6 cellular contexts compared by ENCODE assay signal in genomic region chr9:137286980-137287383, GRCh38. TPM values are rescaled to one million over a fixed set of nuclear protein-coding genes. Genes with fewer than 3 reads are reported as not detected.
DNase-seq lines count a peak whose midpoint lies in the region; ATAC-seq, FAIRE-seq and TF ChIP-seq lines count a peak whose summit lies in the region.

No MANE protein-coding gene starts in this region.

- no peak overlapping the region for H3K27ac Mint-ChIP-seq in T-helper 17 cell

- H3K36me3 ChIP-seq in HAP-1 (replicated peaks) = no peaks in the 10 kb centered on the region

- in situ Hi-C loops in HAP-1 (cut with MboI; ENCODE audit: low sequenced_read_pairs) = no loop called here

- H3K4me2 ChIP-seq in A549 = no peak overlapping the region

- no peak for TF ChIP-seq POLR2A in A549 (IDR thresholded peaks at IDR 0.05; ENCODE audit: low read length)

- no peak for TF ChIP-seq EP300 in A549 (IDR thresholded peaks at IDR 0.05)

- H3K4me1 ChIP-seq in A549 (peaks cover 7% of the 10 kb centered on the region; the same call in 1 of the 3 replicates), HAP-1 (no peaks in the 10 kb centered on the region)

- DNase-seq in A549 (ENCODE audit: low read depth in 1 of 2, low spot score in 1 of 2) = peak; percentile 88 to 94
- DNase-seq in HAP-1 (ENCODE audit: low spot score in 2 of 2) = peak; percentile 63 to 75
- DNase-seq in T-helper 17 cell = no peak
- DNase-seq in kidney tubule cell (ENCODE audit: low spot score) = peak; percentile 76
- DNase-seq in cerebellar nuclear complex (lab: John Stamatoyannopoulos, UW) = no peak

- WGBS in A549 (ENCODE audit: missing lambda C conversion rate) = 51% methylated on average over 14 of the region's 14 CpGs

- peaks cover 2% of the 10 kb centered on the region for H3K36me3 Mint-ChIP-seq in T-helper 17 cell (ENCODE audit: low read depth)

- ATAC-seq in A549 (peak; percentile 99 to 100), T-helper 17 cell (peak; percentile 48), HG03469 (IDR thresholded peaks at IDR 0.05; ENCODE audit: unreplicated experiment) (no peak)

- H3K4me1 Mint-ChIP-seq in T-helper 17 cell = peaks cover 4% of the 10 kb centered on the region

- H3K27me3 Mint-ChIP-seq in T-helper 17 cell = peaks cover 8% of the 10 kb centered on the region

- TF ChIP-seq CTCF in A549 (IDR thresholded peaks at IDR 0.05) = peak; percentile 54

- H3K4me3 Mint-ChIP-seq in T-helper 17 cell = no peak overlapping the region

- POLR2A ChIA-PET in A549 (lab: Yijun Ruan, JAX) = interaction anchor here (0.6 to 1.2 kb wide), 2 partner anchors 15 to 151 kb away, joined by 3 read pairs; partner anchors contain the start of gene NRARP

- no peaks in the 10 kb centered on the region for H3K27me3 ChIP-seq in HAP-1 (ENCODE audit: low read depth)

- CTCF ChIA-PET in A549 (lab: Yijun Ruan, JAX) = interaction anchor here (0.6 to 2.3 kb wide), 33 partner anchors 8 to 274 kb away, joined by 3 to 18 read pairs (median 4); partner anchors contain the start of genes EXD3, NRARP, STPG3 and TOR4A

- no peak for FAIRE-seq in A549 (lab: Jason Lieb, UNC)

- H3K27ac ChIP-seq in A549 = no peak overlapping the region

- H3K9me3 ChIP-seq in A549 = no peaks in the 10 kb centered on the region
- no peaks in the 10 kb centered on the region for H3K9me3 ChIP-seq in HAP-1
- H3K9me3 ChIP-seq in T-helper 17 cell (ENCODE audit: control insufficient read depth, low read length, poor library complexity, severe bottlenecking) = no peaks in the 10 kb centered on the region

- peak; percentile 59 to 86 for TF ChIP-seq RAD21 in A549 (conservative IDR thresholded peaks at IDR 0.05 in 1 of 2, IDR thresholded peaks at IDR 0.05 in 1 of 2)

- H3K4me3 ChIP-seq in A549 (no peak overlapping the region), HAP-1 (no peak overlapping the region)

TF ChIP-seq in A549, 52 proteins besides CTCF, POLR2A, EP300 and RAD21:
- TF ChIP-seq CHD4 (IDR thresholded peaks at IDR 0.05; ENCODE audit: borderline replicate concordance) = no peak
- no peak for TF ChIP-seq KDM1A (IDR thresholded peaks at IDR 0.05; ENCODE audit: low read depth)
- TF ChIP-seq MAZ (IDR thresholded peaks at IDR 0.05; ENCODE audit: borderline replicate concordance, low read depth, low read length) = no peak
- peak; percentile 52 for TF ChIP-seq USF2 (IDR thresholded peaks at IDR 0.05)
- TF ChIP-seq SMC3 (IDR thresholded peaks at IDR 0.05) = peak; percentile 29; the same call in 2 of the 3 replicates
- peak; percentile 23; the same call in 1 of the 2 replicates for TF ChIP-seq MYC (IDR thresholded peaks at IDR 0.05; ENCODE audit: borderline replicate concordance, low read length)
- peak; percentile 89 for TF ChIP-seq MAX (IDR thresholded peaks at IDR 0.05)
- TF ChIP-seq E2F6 (IDR thresholded peaks at IDR 0.05; ENCODE audit: borderline replicate concordance, low read depth) = peak; percentile 70; the same call in 1 of the 2 replicates
- TF ChIP-seq MAFK (IDR thresholded peaks at IDR 0.05; ENCODE audit: partially characterized antibody) = peak; percentile 50
TF ChIP-seq in A549: peak in this region for 6.

RNA-seq across cellular contexts. Expression of gene TOR4A, which starts 9.5 kb away (rescaled TPM):
- 8.7 and 9.8 TPM in 2 replicates for polyA plus RNA-seq in A549 (2011; rRNA removed)
- polyA plus RNA-seq in A549 (2012; cell fraction: cytosol; rRNA removed) = 10.9 and 17.9 TPM in 2 replicates
- polyA plus RNA-seq in A549 (2012; cell fraction: nucleus; rRNA removed) = 23.3 and 38.1 TPM in 2 replicates
- polyA plus RNA-seq in A549 (2017; fragmentation: RNase III; extraction: RNeasy Plus Mini Kit Qiagen cat#74134 plus additional on column Dnase treatment) = 15.6 to 18.6 TPM (median 17.5 TPM) in 3 replicates
- 7.4 and 10.4 TPM in 2 replicates for polyA minus RNA-seq in A549 (2011; rRNA and poly(A)+ RNA removed)
- 1 to 10 TPM; 2.1 to 4.0 TPM for total RNA-seq in T-helper 17 cell

RNA-seq across cellular contexts. Expression of gene NRARP, which starts 15.1 kb away (rescaled TPM):
- polyA plus RNA-seq in A549 (2011; rRNA removed) = 3.2 and 5.1 TPM in 2 replicates
- polyA plus RNA-seq in A549 (2012; cell fraction: cytosol; rRNA removed) = 9.0 and 17.2 TPM in 2 replicates
- polyA plus RNA-seq in A549 (2012; cell fraction: nucleus; rRNA removed) = 17.0 and 17.5 TPM in 2 replicates
- 1.3 to 1.4 TPM (median 1.3 TPM) in 3 replicates for polyA plus RNA-seq in A549 (2017; fragmentation: RNase III; extraction: RNeasy Plus Mini Kit Qiagen cat#74134 plus additional on column Dnase treatment)
- 1.3 and 2.8 TPM in 2 replicates for polyA minus RNA-seq in A549 (2011; rRNA and poly(A)+ RNA removed)
- under 1 TPM; 0.42 to 0.91 TPM for total RNA-seq in T-helper 17 cell

RNA-seq across cellular contexts. Expression of gene NELFB, which starts 31.9 kb away (rescaled TPM):
- polyA plus RNA-seq in A549 (2011; rRNA removed) = 31.8 and 33.8 TPM in 2 replicates
- 81.9 and 98.3 TPM in 2 replicates for polyA plus RNA-seq in A549 (2012; cell fraction: cytosol; rRNA removed)
- 92.5 and 112 TPM in 2 replicates for polyA plus RNA-seq in A549 (2012; cell fraction: nucleus; rRNA removed)
- polyA plus RNA-seq in A549 (2017; fragmentation: RNase III; extraction: RNeasy Plus Mini Kit Qiagen cat#74134 plus additional on column Dnase treatment) = 44.4 to 46.3 TPM (median 45.3 TPM) in 3 replicates
- polyA minus RNA-seq in A549 (2011; rRNA and poly(A)+ RNA removed) = 23.6 and 32.9 TPM in 2 replicates
- total RNA-seq in T-helper 17 cell = 10 to 100 TPM; 33.2 to 37.8 TPM

RNA-seq across cellular contexts. Expression of gene STPG3, which starts 35.9 kb away (rescaled TPM):
- not detected in 2 replicates for polyA plus RNA-seq in A549 (2011; rRNA removed)
- polyA plus RNA-seq in A549 (2012; cell fraction: cytosol; rRNA removed) = not detected in 2 replicates
- not detected in 2 replicates for polyA plus RNA-seq in A549 (2012; cell fraction: nucleus; rRNA removed)
- not detected in 3 replicates for polyA plus RNA-seq in A549 (2017; fragmentation: RNase III; extraction: RNeasy Plus Mini Kit Qiagen cat#74134 plus additional on column Dnase treatment)
- not detected in 2 replicates for polyA minus RNA-seq in A549 (2011; rRNA and poly(A)+ RNA removed)
- under 1 TPM in 1 of 2 donors, not detected in 1; 0.62 TPM for total RNA-seq in T-helper 17 cell

RNA-seq across cellular contexts. Expression of gene TUBB4B, which starts 45.9 kb away (rescaled TPM):
- polyA plus RNA-seq in A549 (2011; rRNA removed) (256 and 268 TPM in 2 replicates), A549 (2017; fragmentation: RNase III; extraction: RNeasy Plus Mini Kit Qiagen cat#74134 plus additional on column Dnase treatment) (646 to 795 TPM (median 671 TPM) in 3 replicates)
- 1,090 and 1,227 TPM in 2 replicates for polyA plus RNA-seq in A549 (2012; cell fraction: cytosol; rRNA removed)
- polyA plus RNA-seq in A549 (2012; cell fraction: nucleus; rRNA removed) = 1,168 and 1,626 TPM in 2 replicates
- 286 and 296 TPM in 2 replicates for polyA minus RNA-seq in A549 (2011; rRNA and poly(A)+ RNA removed)
- total RNA-seq in T-helper 17 cell = 10 to 100 TPM; 81.0 to 90.5 TPM

Comparison
In these comparisons a context has a peak if more than half of its experiments do, and no peak if none do; other contexts are left out.
1. DNase-seq: peak in A549 (2 of 2), HAP-1 (2 of 2) and kidney tubule cell (single experiment); none in T-helper 17 cell (0 of 3) and cerebellar nuclear complex (0 of 2).